In genomic region chr6:11094411-11094851, GRCh38 we compare ENCODE assay signal across 8 cellular contexts. TPM values are rescaled to one million over a fixed set of nuclear protein-coding genes. Genes with fewer than 3 reads are reported as not detected.
DNase-seq lines count a peak whose midpoint lies in the region; ATAC-seq and TF ChIP-seq lines count a peak whose summit lies in the region.

No MANE protein-coding gene starts in this region.

- H3K9me3 ChIP-seq in left lung, result no peaks in the 10 kb centered on the region

- no peaks in the 10 kb centered on the region for H3K27me3 ChIP-seq in left lung

- peak; percentile 31 to 56 for DNase-seq in NCI-H2081 (lab: John Stamatoyannopoulos, UW)
- DNase-seq in NCI-H2081 treated with DMSO at 0.1 percent for 48 hours (lab: John Stamatoyannopoulos, UW), result no peak
- DNase-seq in HuH-7 (ENCODE audit: low spot score), result peak; percentile 41
- peak in 20 of 61 donors; percentile 4 to 64 (median 34) for DNase-seq in caudate nucleus (lab: John Stamatoyannopoulos, UW)
- DNase-seq in left lung, result peak; percentile 52 to 80
- DNase-seq in stimulated activated CD4-positive, alpha-beta T cell treated with anti-CD3 and anti-CD28 coated beads, Interleukin-4, amount 100 ng/mL, for 24 hours, result peak; percentile 45

- peak overlapping the region; percentile 90 to 99 for H3K4me3 ChIP-seq in left lung

- H3K27ac Mint-ChIP-seq in T-helper 1 cell treated with Interleukin-12 subunit alpha and Interleukin-12 subunit beta and Interleukin-4 antibody, amounts not matched to agents 30 μg/mL and 1 μg/mL, for 36 hours, result peak overlapping the region; percentile 96

- H3K36me3 Mint-ChIP-seq in T-helper 1 cell treated with Interleukin-12 subunit alpha and Interleukin-12 subunit beta and Interleukin-4 antibody, amounts not matched to agents 30 μg/mL and 1 μg/mL, for 36 hours (ENCODE audit: low read depth), result peaks cover 4% of the 10 kb centered on the region

- no peaks in the 10 kb centered on the region for H3K36me3 ChIP-seq in left lung

- H3K9me3 Mint-ChIP-seq in T-helper 1 cell treated with Interleukin-12 subunit alpha and Interleukin-12 subunit beta and Interleukin-4 antibody, amounts not matched to agents 30 μg/mL and 1 μg/mL, for 36 hours, result no peaks in the 10 kb centered on the region

- H3K4me1 Mint-ChIP-seq in T-helper 1 cell treated with Interleukin-12 subunit alpha and Interleukin-12 subunit beta and Interleukin-4 antibody, amounts not matched to agents 30 μg/mL and 1 μg/mL, for 36 hours (ENCODE audit: low read depth), result peaks cover 21% of the 10 kb centered on the region

- H3K27ac ChIP-seq in caudate nucleus (ENCODE audit: low read depth, low read length) (peak overlapping the region; percentile 73), left lung (peak overlapping the region; percentile 97)

- intact Hi-C loops in left lung (cut with DNase I), result no loop called here

- peaks cover 13 to 27% of the 10 kb centered on the region in 2 donors for H3K4me1 ChIP-seq in left lung

- TF ChIP-seq CTCF in left lung (IDR thresholded peaks at IDR 0.05), result no peak

- no peaks in the 10 kb centered on the region for H3K27me3 Mint-ChIP-seq in T-helper 1 cell treated with Interleukin-12 subunit alpha and Interleukin-12 subunit beta and Interleukin-4 antibody, amounts not matched to agents 30 μg/mL and 1 μg/mL, for 36 hours (ENCODE audit: low read depth)

- peak overlapping the region; percentile 94 for H3K4me3 Mint-ChIP-seq in T-helper 1 cell treated with Interleukin-12 subunit alpha and Interleukin-12 subunit beta and Interleukin-4 antibody, amounts not matched to agents 30 μg/mL and 1 μg/mL, for 36 hours

- ATAC-seq in GM21576 (IDR thresholded peaks at IDR 0.05; ENCODE audit: unreplicated experiment) (peak; percentile 30), left lung (peak; percentile 9)

RNA-seq across cellular contexts. Expression of gene SMIM13, which starts 0.8 kb away (rescaled TPM):
- total RNA-seq in left lung, result 10 to 100 TPM in 1 of 2 donors, 1 to 10 TPM in 1; 9.6 to 12.9 TPM

RNA-seq across cellular contexts. Expression of gene ERVFRD-1, which starts 17.1 kb away (rescaled TPM):
- total RNA-seq in left lung, result under 1 TPM in 1 of 2 donors, not detected in 1; 0.09 TPM

RNA-seq across cellular contexts. Expression of gene ELOVL2, which starts 50.3 kb away (rescaled TPM):
- under 1 TPM; 0.09 to 0.24 TPM for total RNA-seq in left lung
